ENCODE assay signal across 8 cellular contexts in genomic region chr1:169108897-169109560, GRCh38. TPM values are rescaled to one million over a fixed set of nuclear protein-coding genes. Genes with fewer than 3 reads are reported as not detected.
DNase-seq lines count a peak whose midpoint lies in the region; ATAC-seq and TF ChIP-seq lines count a peak whose summit lies in the region.

No MANE protein-coding gene starts in this region.

- H3K36me3 ChIP-seq in esophagus (ENCODE audit: control insufficient read depth in 2 of 2, insufficient read depth in 2 of 2, low read length in 1 of 2) (peaks cover 2 to 6% of the 10 kb centered on the region in 2 donors), parathyroid adenoma (ENCODE audit: control insufficient read depth, insufficient read depth, low read length) (no peaks in the 10 kb centered on the region), WERI-Rb-1 (peaks cover 4% of the 10 kb centered on the region)

- peak overlapping the region; percentile 45 for H3K27ac Mint-ChIP-seq in CD4-positive, alpha-beta T cell

- H3K4me1 Mint-ChIP-seq in CD4-positive, alpha-beta T cell (ENCODE audit: low read depth) = peaks cover 43% of the 10 kb centered on the region

- CTCF ChIA-PET in CD4-positive, alpha-beta T cell (lab: Charles Lee) = interaction anchor here (0.8 to 1.4 kb wide), 2 partner anchors 15 to 766 kb away, joined by 3 to 5 read pairs; no protein-coding TSS in a partner anchor
- CTCF ChIA-PET in RWPE1 (lab: Yijun Ruan, JAX) = interaction anchor here (0.6 to 1.3 kb wide), 4 partner anchors 9 to 460 kb away, joined by 3 to 4 read pairs (median 4); no protein-coding TSS in a partner anchor

- intact Hi-C loops in CD4-positive, alpha-beta T cell (cut with DNase I, micrococcal nuclease) = loop anchor here (5.0 to 10.0 kb wide), 4 partner anchors 238 to 932 kb away; partner anchors contain the start of gene TIPRL (in 1 of the 2)

- H3K27ac ChIP-seq in CD4-positive, alpha-beta T cell (ENCODE audit: low read depth, low read length) = no peak overlapping the region
- H3K27ac ChIP-seq in RWPE1 = peak overlapping the region; percentile 90
- H3K27ac ChIP-seq in esophagus (ENCODE audit: low read depth in 2 of 2, low read length in 1 of 2) = peak overlapping the region; percentile 57 to 84
- H3K27ac ChIP-seq in parathyroid adenoma = peak overlapping the region; percentile 96
- H3K27ac ChIP-seq in WERI-Rb-1 = no peak overlapping the region

- no peak for TF ChIP-seq CTCF in CD4-positive, alpha-beta T cell (IDR thresholded peaks at IDR 0.05)
- TF ChIP-seq CTCF in RWPE1 (conservative IDR thresholded peaks at IDR 0.05; ENCODE audit: low read depth) (peak; percentile 70), parathyroid adenoma (IDR thresholded peaks at IDR 0.05) (peak; percentile 42), WERI-Rb-1 (IDR thresholded peaks at IDR 0.05; ENCODE audit: low read depth, low read length) (no peak)

- ATAC-seq in CD4-positive, alpha-beta T cell (ENCODE audit: poor library complexity) = no peak
- ATAC-seq in GM18868 (IDR thresholded peaks at IDR 0.05; ENCODE audit: unreplicated experiment) = peak; percentile 19
- ATAC-seq in HG02884 (IDR thresholded peaks at IDR 0.05; ENCODE audit: unreplicated experiment) = no peak

- peak overlapping the region; percentile 43 for H3K9ac ChIP-seq in parathyroid adenoma

- H3K9me3 ChIP-seq in CD4-positive, alpha-beta T cell (ENCODE audit: control insufficient read depth, low read length) = no peaks in the 10 kb centered on the region
- no peaks in the 10 kb centered on the region for H3K9me3 ChIP-seq in esophagus (ENCODE audit: control insufficient read depth in 2 of 2, insufficient read depth in 1 of 2, low read depth in 1 of 2, low read length in 1 of 2)
- no peaks in the 10 kb centered on the region for H3K9me3 ChIP-seq in parathyroid adenoma (ENCODE audit: control insufficient read depth, low read length)
- no peaks in the 10 kb centered on the region for H3K9me3 ChIP-seq in WERI-Rb-1 (ENCODE audit: severe bottlenecking)

- H3K36me3 Mint-ChIP-seq in CD4-positive, alpha-beta T cell (ENCODE audit: low read depth) = no peaks in the 10 kb centered on the region

- H3K27me3 ChIP-seq in CD4-positive, alpha-beta T cell (ENCODE audit: control insufficient read depth, insufficient read depth, low read length) = no peaks in the 10 kb centered on the region
- H3K27me3 ChIP-seq in esophagus (ENCODE audit: control insufficient read depth in 1 of 2, insufficient read depth in 2 of 2, low read length in 2 of 2) (no peaks in the 10 kb centered on the region), parathyroid adenoma (ENCODE audit: control insufficient read depth, insufficient read depth, low read length) (no peaks in the 10 kb centered on the region), WERI-Rb-1 (ENCODE audit: insufficient read depth, low read depth, severe bottlenecking) (no peaks in the 10 kb centered on the region)

- DNase-seq in CD4-positive, alpha-beta T cell = no peak
- DNase-seq in RWPE1 (ENCODE audit: low spot score) (no peak), NCI-H2171 (lab: John Stamatoyannopoulos, UW) (no peak), WERI-Rb-1 (no peak)

- H3K9me3 Mint-ChIP-seq in CD4-positive, alpha-beta T cell = no peaks in the 10 kb centered on the region

- WGBS in esophagus, 2 donors = 50 to 52% methylated on average over 10 of the region's 10 CpGs

- no peak overlapping the region for H2AFZ ChIP-seq in parathyroid adenoma

- H3K4me3 ChIP-seq in esophagus (ENCODE audit: low read depth in 1 of 2, low read length in 2 of 2) (peak overlapping the region; percentile 53 to 92), parathyroid adenoma (ENCODE audit: low read depth, low read length) (peak overlapping the region; percentile 100), WERI-Rb-1 (ENCODE audit: low read depth, low read length) (no peak overlapping the region)

- peak overlapping the region; percentile 94 for H3K4me2 ChIP-seq in parathyroid adenoma (ENCODE audit: low read length)

- H3K4me3 Mint-ChIP-seq in CD4-positive, alpha-beta T cell = peak overlapping the region; percentile 89

- H3K79me2 ChIP-seq in parathyroid adenoma = peaks cover 42% of the 10 kb centered on the region

- peaks cover 4% of the 10 kb centered on the region for H3K27me3 Mint-ChIP-seq in CD4-positive, alpha-beta T cell

- POLR2A ChIA-PET in CD4-positive, alpha-beta T cell (lab: Charles Lee) = no interaction called here
- POLR2A ChIA-PET in RWPE1 (lab: Yijun Ruan, JAX; ENCODE audit: low non-redundant PET) = no interaction called here

- H3K4me1 ChIP-seq in esophagus (ENCODE audit: control insufficient read depth in 2 of 2, insufficient read depth in 2 of 2, low read length in 1 of 2) (peaks cover 1 to 11% of the 10 kb centered on the region in 2 donors), parathyroid adenoma (peaks cover 18% of the 10 kb centered on the region)

RNA-seq across cellular contexts. Expression of gene ATP1B1, which starts 2.5 kb away (rescaled TPM):
- 1 to 10 TPM; 3.5 to 4.5 TPM for total RNA-seq in CD4-positive, alpha-beta T cell
- polyA plus RNA-seq in esophagus = 100 to 1,000 TPM; 104 to 194 TPM

Comparison
In these comparisons a context has a peak if more than half of its experiments do, and no peak if none do; other contexts are left out.
1. H3K27ac ChIP-seq: peak in RWPE1 (single experiment), esophagus (2 of 2) and parathyroid adenoma (single experiment); none in CD4-positive, alpha-beta T cell (single experiment) and WERI-Rb-1 (single experiment).
2. CTCF ChIP-seq: peak in RWPE1 (single experiment) and parathyroid adenoma (single experiment); none in CD4-positive, alpha-beta T cell (single experiment) and WERI-Rb-1 (single experiment).